ENCODE assay signal across 1 cellular context in the genomic region with DNA sequence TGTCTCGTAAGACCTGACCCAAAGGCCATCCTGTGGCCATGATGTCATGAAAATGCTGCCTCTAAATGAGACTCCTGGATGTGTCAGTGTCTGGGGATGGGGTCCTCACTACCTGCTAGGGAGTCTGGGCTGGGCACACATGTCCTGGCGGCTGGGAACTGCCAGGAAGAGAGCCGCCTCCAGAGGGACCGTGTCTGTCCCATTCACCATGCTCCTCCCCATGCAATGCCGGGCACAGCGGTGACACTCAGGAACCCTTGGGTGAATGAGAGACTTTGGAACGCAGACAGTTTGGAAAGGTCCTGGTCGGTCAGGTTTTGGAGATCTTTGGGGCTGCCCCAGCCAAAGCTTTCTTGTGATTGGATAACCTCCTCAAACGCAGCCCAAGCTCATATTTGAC.
TF ChIP-seq lines count a peak whose summit lies in the region.

No MANE protein-coding gene starts in this region.

TF ChIP-seq in HEK293T, 16 proteins besides CTCF, POLR2A, EP300 and RAD21:
- no peak for TF ChIP-seq HDGF (IDR thresholded peaks at IDR 0.05; ENCODE audit: borderline replicate concordance)
- TF ChIP-seq L3MBTL2 (conservative IDR thresholded peaks at IDR 0.05) = no peak
- TF ChIP-seq ZNF384 (IDR thresholded peaks at IDR 0.05) = no peak
- TF ChIP-seq SP1 (IDR thresholded peaks at IDR 0.05) = no peak
- no peak for TF ChIP-seq FOXM1 (IDR thresholded peaks at IDR 0.05; ENCODE audit: borderline replicate concordance)
- no peak for TF ChIP-seq TARDBP (IDR thresholded peaks at IDR 0.05)
- TF ChIP-seq LEF1 (IDR thresholded peaks at IDR 0.05; ENCODE audit: borderline replicate concordance) = no peak
- TF ChIP-seq PKNOX1 (IDR thresholded peaks at IDR 0.05) = no peak
- no peak for TF ChIP-seq ARNT (IDR thresholded peaks at IDR 0.05)
- TF ChIP-seq FOXK2 (IDR thresholded peaks at IDR 0.05) = no peak
